24 cellular contexts compared by ENCODE assay signal in genomic region chr9:37508135-37508833, GRCh38. TPM values are rescaled to one million over a fixed set of nuclear protein-coding genes. Genes with fewer than 3 reads are reported as not detected.
A peak's percentile ranks its signal among the peaks of the same experiment; 100 is the strongest.
DNase-seq lines count a peak whose midpoint lies in the region; ATAC-seq and TF ChIP-seq lines count a peak whose summit lies in the region.
"Had no signal": no experiment of that assay in that cellular context is flagged by ENCODE, and none has a peak within 500 bp of the region (broad histone marks: within the 10 kb centered on the region; RNA-seq: fewer than 3 reads in every experiment).

No MANE protein-coding gene starts in this region.

- no peak overlapping the region for H3K9ac ChIP-seq in OCI-LY1 (ENCODE audit: low read length)
- H3K9ac ChIP-seq: GM23248, parathyroid adenoma had no signal

- CTCF ChIA-PET in Caco-2 (lab: Charles Lee) = interaction anchor here (1.4 kb wide), 1 partner anchor 23 kb away, joined by 3 read pairs; the partner anchor contains the start of gene POLR1E

- intact Hi-C loops in posterior vena cava (cut with DNase I) (no loop called here), Caco-2 (cut with micrococcal nuclease; ENCODE audit: unreplicated experiment) (no loop called here)

- no peak for DNase-seq in CD4-positive, CD25-positive, alpha-beta regulatory T cell
- DNase-seq in hepatocyte (ENCODE audit: low spot score) (peak; percentile 36), posterior vena cava (ENCODE audit: low spot score) (peak; percentile 56), NCI-H2029 (lab: John Stamatoyannopoulos, UW) (no peak), Caco-2 (no peak)
- no peak for DNase-seq in naive thymus-derived CD8-positive, alpha-beta T cell
- DNase-seq: activated CD4-positive, alpha-beta T cell treated with anti-CD3 and anti-CD28 coated beads, Interleukin-2, amount 50 U/mL, for 48 hours; activated naive CD4-positive, alpha-beta T cell treated with anti-CD3 and anti-CD28 coated beads, Interleukin-2, amount 10 ng/mL, durations not matched to agents 7 days and 5 days; colonic mucosa; DND-41; GM23248; heart right ventricle; Kasumi-1; NCI-H1092 treated with DMSO at 0.1 percent for 48 hours; NCI-H2107; NCI-H526; SHP77; substantia nigra had no signal

- no peaks in the 10 kb centered on the region for H3K9me2 ChIP-seq in OCI-LY1 (ENCODE audit: low read depth, low read length)
- H3K9me2 ChIP-seq in hepatocyte (replicated peaks; ENCODE audit: insufficient read depth) = no peaks in the 10 kb centered on the region

- no peak overlapping the region for H3K27ac ChIP-seq in CD4-positive, CD25-positive, alpha-beta regulatory T cell (ENCODE audit: insufficient read depth, low read length, poor library complexity, severe bottlenecking)
- peak overlapping the region; percentile 29 for H3K27ac ChIP-seq in OCI-LY1 (ENCODE audit: low read depth, low read length, poor library complexity, severe bottlenecking)
- peak overlapping the region; percentile 62 for H3K27ac ChIP-seq in hepatocyte
- H3K27ac ChIP-seq: colonic mucosa, GM23248, heart right ventricle, parathyroid adenoma, skin epidermis, vagina had no signal

- no peak overlapping the region for H3K4me3 Mint-ChIP-seq in CD4-positive, CD25-positive, alpha-beta regulatory T cell
- no peak overlapping the region for H3K4me3 Mint-ChIP-seq in Caco-2 (ENCODE audit: unreplicated experiment)
- H3K4me3 Mint-ChIP-seq in naive thymus-derived CD8-positive, alpha-beta T cell = no peak overlapping the region
- H3K4me3 Mint-ChIP-seq: activated naive CD4-positive, alpha-beta T cell treated with anti-CD3 and anti-CD28 coated beads, Interleukin-2, amount 10 ng/mL, durations not matched to agents 7 days and 5 days; T-helper 1 cell treated with Interleukin-12 subunit alpha and Interleukin-12 subunit beta and Interleukin-4 antibody, amounts not matched to agents 30 μg/mL and 1 μg/mL, for 36 hours had no signal

- TF ChIP-seq CTCF in OCI-LY1 (IDR thresholded peaks at IDR 0.05; ENCODE audit: low read length) (no peak), hepatocyte (IDR thresholded peaks at IDR 0.05; ENCODE audit: poor library complexity) (no peak), Caco-2 (IDR thresholded peaks at IDR 0.05; ENCODE audit: insufficient read depth in 1 of 2, low read depth in 1 of 2, low read length in 1 of 2, severe bottlenecking in 1 of 2, unreplicated experiment in 1 of 2) (no peak)

- no peaks in the 10 kb centered on the region for H3F3A ChIP-seq in OCI-LY1 (ENCODE audit: insufficient read depth, low read length)

- H3K36me3 Mint-ChIP-seq in CD4-positive, CD25-positive, alpha-beta regulatory T cell = peaks cover 12% of the 10 kb centered on the region
- H3K36me3 Mint-ChIP-seq in Caco-2 (ENCODE audit: insufficient read depth, unreplicated experiment) = peaks cover 13% of the 10 kb centered on the region
- H3K36me3 Mint-ChIP-seq in naive thymus-derived CD8-positive, alpha-beta T cell = peaks cover 0 to 45% (median under 1%) of the 10 kb centered on the region in 3 donors

- WGBS in hepatocyte (ENCODE audit: low lambda C conversion rate, missing lambda C conversion rate) = 90% methylated on average over 5 of the region's 5 CpGs

- no peak overlapping the region for H2AFZ ChIP-seq in OCI-LY1 (ENCODE audit: low read length)
- no peak overlapping the region for H2AFZ ChIP-seq in hepatocyte
- H2AFZ ChIP-seq: GM23248, parathyroid adenoma had no signal

- ATAC-seq in CD4-positive, CD25-positive, alpha-beta regulatory T cell (ENCODE audit: low read depth in 2 of 2) = no peak
- no peak for ATAC-seq in GM18520 (IDR thresholded peaks at IDR 0.05; ENCODE audit: unreplicated experiment)
- ATAC-seq in naive thymus-derived CD8-positive, alpha-beta T cell = no peak

- no peak overlapping the region for H3K4me3 ChIP-seq in CD4-positive, CD25-positive, alpha-beta regulatory T cell (ENCODE audit: low read depth, low read length)
- H3K4me3 ChIP-seq in OCI-LY1 (ENCODE audit: low read depth, low read length, poor library complexity, severe bottlenecking) = no peak overlapping the region
- H3K4me3 ChIP-seq in hepatocyte = no peak overlapping the region
- H3K4me3 ChIP-seq in Caco-2 (ENCODE audit: low read depth, low read length) = no peak overlapping the region
- H3K4me3 ChIP-seq: colonic mucosa, GM23248, heart right ventricle, skin epidermis, vagina had no signal

- no peaks in the 10 kb centered on the region for H3K4me1 ChIP-seq in CD4-positive, CD25-positive, alpha-beta regulatory T cell (ENCODE audit: control insufficient read depth, insufficient read depth, low read length, poor library complexity, severe bottlenecking)
- H3K4me1 ChIP-seq in OCI-LY1 (ENCODE audit: insufficient read depth, low read length, severe bottlenecking) (peaks cover 25% of the 10 kb centered on the region), hepatocyte (ENCODE audit: insufficient read depth) (no peaks in the 10 kb centered on the region), Caco-2 (no peaks in the 10 kb centered on the region)
- H3K4me1 ChIP-seq: colonic mucosa, heart right ventricle, parathyroid adenoma, vagina had no signal

- peak overlapping the region in 2 of 3 donors; percentile 31 to 71 for H3K27ac Mint-ChIP-seq in CD4-positive, CD25-positive, alpha-beta regulatory T cell
- no peak overlapping the region for H3K27ac Mint-ChIP-seq in Caco-2 (ENCODE audit: unreplicated experiment)
- H3K27ac Mint-ChIP-seq in naive thymus-derived CD8-positive, alpha-beta T cell = peak overlapping the region in 4 of 10 donors; percentile 19 to 78 (median 51)
- H3K27ac Mint-ChIP-seq: activated naive CD4-positive, alpha-beta T cell treated with anti-CD3 and anti-CD28 coated beads, Interleukin-2, amount 10 ng/mL, durations not matched to agents 7 days and 5 days; T-helper 1 cell treated with Interleukin-12 subunit alpha and Interleukin-12 subunit beta and Interleukin-4 antibody, amounts not matched to agents 30 μg/mL and 1 μg/mL, for 36 hours had no signal

- H3K9me3 Mint-ChIP-seq in CD4-positive, CD25-positive, alpha-beta regulatory T cell = no peaks in the 10 kb centered on the region
- H3K9me3 Mint-ChIP-seq in Caco-2 (ENCODE audit: unreplicated experiment) = no peaks in the 10 kb centered on the region
- no peaks in the 10 kb centered on the region for H3K9me3 Mint-ChIP-seq in naive thymus-derived CD8-positive, alpha-beta T cell
- H3K9me3 Mint-ChIP-seq: activated naive CD4-positive, alpha-beta T cell treated with anti-CD3 and anti-CD28 coated beads, Interleukin-2, amount 10 ng/mL, durations not matched to agents 7 days and 5 days; T-helper 1 cell treated with Interleukin-12 subunit alpha and Interleukin-12 subunit beta and Interleukin-4 antibody, amounts not matched to agents 30 μg/mL and 1 μg/mL, for 36 hours had no signal

- H3K27me3 Mint-ChIP-seq in CD4-positive, CD25-positive, alpha-beta regulatory T cell = no peaks in the 10 kb centered on the region
- H3K27me3 Mint-ChIP-seq in Caco-2 (ENCODE audit: insufficient read depth, unreplicated experiment) = no peaks in the 10 kb centered on the region
- no peaks in the 10 kb centered on the region for H3K27me3 Mint-ChIP-seq in naive thymus-derived CD8-positive, alpha-beta T cell
- H3K27me3 Mint-ChIP-seq: activated naive CD4-positive, alpha-beta T cell treated with anti-CD3 and anti-CD28 coated beads, Interleukin-2, amount 10 ng/mL, durations not matched to agents 7 days and 5 days had no signal

- no TSS peak for BruUV-seq in Caco-2 (replicated peaks; lab: Mats Ljungman, UMichigan)

- peaks cover 0 to 12% (median 7%) of the 10 kb centered on the region in 4 donors for H3K4me1 Mint-ChIP-seq in CD4-positive, CD25-positive, alpha-beta regulatory T cell
- H3K4me1 Mint-ChIP-seq in Caco-2 (ENCODE audit: low read depth, unreplicated experiment) = no peaks in the 10 kb centered on the region
- peaks cover 7 to 18% (median 10%) of the 10 kb centered on the region in 4 donors for H3K4me1 Mint-ChIP-seq in naive thymus-derived CD8-positive, alpha-beta T cell

- H3K4me2 ChIP-seq in OCI-LY1 (ENCODE audit: low read length) = no peak overlapping the region
- H3K4me2 ChIP-seq in hepatocyte = no peak overlapping the region

- H3K79me2 ChIP-seq in OCI-LY1 (ENCODE audit: insufficient read depth, low read length) (no peaks in the 10 kb centered on the region), hepatocyte (no peaks in the 10 kb centered on the region)
- H3K79me2 ChIP-seq: parathyroid adenoma had no signal

- no peaks in the 10 kb centered on the region for H3K27me3 ChIP-seq in CD4-positive, CD25-positive, alpha-beta regulatory T cell (ENCODE audit: control insufficient read depth, insufficient read depth, low read length)
- H3K27me3 ChIP-seq in OCI-LY1 (ENCODE audit: insufficient read depth, low read length) (no peaks in the 10 kb centered on the region), hepatocyte (no peaks in the 10 kb centered on the region), Caco-2 (replicated peaks; ENCODE audit: control insufficient read depth, insufficient read depth, low read length) (no peaks in the 10 kb centered on the region)
- H3K27me3 ChIP-seq: colonic mucosa, heart right ventricle, vagina had no signal

- no peaks in the 10 kb centered on the region for H4K20me1 ChIP-seq in OCI-LY1 (ENCODE audit: insufficient read depth, low read length)
- no peaks in the 10 kb centered on the region for H4K20me1 ChIP-seq in hepatocyte (ENCODE audit: insufficient read depth, poor library complexity, severe bottlenecking)

- H3K36me3 ChIP-seq in CD4-positive, CD25-positive, alpha-beta regulatory T cell (ENCODE audit: control insufficient read depth, insufficient read depth, low read length) = peaks cover 19% of the 10 kb centered on the region
- H3K36me3 ChIP-seq in OCI-LY1 (ENCODE audit: insufficient read depth, low read length) (peaks cover 64% of the 10 kb centered on the region), hepatocyte (replicated peaks; ENCODE audit: insufficient read depth, low read depth) (no peaks in the 10 kb centered on the region), Caco-2 (ENCODE audit: control insufficient read depth, insufficient read depth, low read length) (no peaks in the 10 kb centered on the region; the same call in 1 of the 2 replicates)
- H3K36me3 ChIP-seq: colonic mucosa had no signal

- H3K9me3 ChIP-seq in CD4-positive, CD25-positive, alpha-beta regulatory T cell (ENCODE audit: control insufficient read depth in 2 of 2, low read length in 2 of 2) = no peaks in the 10 kb centered on the region
- H3K9me3 ChIP-seq in OCI-LY1 (ENCODE audit: low read length) (no peaks in the 10 kb centered on the region), hepatocyte (ENCODE audit: low read depth) (no peaks in the 10 kb centered on the region), Caco-2 (no peaks in the 10 kb centered on the region)
- H3K9me3 ChIP-seq: colonic mucosa, heart right ventricle, vagina had no signal

- POLR2A ChIA-PET in Caco-2 (lab: Charles Lee) = no interaction called here
- POLR2A ChIA-PET in naive thymus-derived CD8-positive, alpha-beta T cell (lab: Charles Lee) = no interaction called here

RNA-seq across cellular contexts. Expression of gene POLR1E, which starts 22.5 kb away (rescaled TPM):
- 26.9 TPM for total RNA-seq in CD4-positive, CD25-positive, alpha-beta regulatory T cell
- 10 to 100 TPM; 11.2 to 18.3 (median 13.2) TPM for polyA plus RNA-seq in CD4-positive, CD25-positive, alpha-beta regulatory T cell
- total RNA-seq in hepatocyte (13.3 and 13.6 TPM in 2 replicates), posterior vena cava (10 to 100 TPM; 16.9 to 18.5 TPM), Caco-2 (2022) (30.1 and 33.4 TPM in 2 replicates)
- polyA plus RNA-seq in hepatocyte = 6.5 and 8.4 TPM in 2 replicates
- 10 to 100 TPM; 34.5 to 38.2 TPM for total RNA-seq in naive thymus-derived CD8-positive, alpha-beta T cell
- 10 to 100 TPM; 13.3 to 21.2 (median 17.4) TPM for polyA plus RNA-seq in naive thymus-derived CD8-positive, alpha-beta T cell

RNA-seq across cellular contexts. Expression of gene ZBTB5, which starts 43.0 kb away (rescaled TPM):
- 13.5 TPM for total RNA-seq in CD4-positive, CD25-positive, alpha-beta regulatory T cell
- polyA plus RNA-seq in CD4-positive, CD25-positive, alpha-beta regulatory T cell = 1 to 10 TPM in 2 of 4 donors, under 1 TPM in 2; 0.22 to 1.6 (median 1.2) TPM
- total RNA-seq in hepatocyte (16.1 and 21.8 TPM in 2 replicates), posterior vena cava (1 to 10 TPM; 6.9 to 7.4 TPM), Caco-2 (2022) (12.5 and 13.2 TPM in 2 replicates)
- 3.8 and 4.3 TPM in 2 replicates for polyA plus RNA-seq in hepatocyte
- total RNA-seq in naive thymus-derived CD8-positive, alpha-beta T cell = 10 to 100 TPM; 12.9 to 13.2 TPM
- polyA plus RNA-seq in naive thymus-derived CD8-positive, alpha-beta T cell = under 1 TPM; 0.50 to 0.83 (median 0.64) TPM

Comparison
In these comparisons a context has a peak if more than half of its experiments do, and no peak if none do; other contexts are left out.
1. DNase-seq: peak in hepatocyte (single experiment) and posterior vena cava (single experiment); none in CD4-positive, CD25-positive, alpha-beta regulatory T cell (0 of 3), NCI-H2029 (single experiment), Caco-2 (0 of 2) and naive thymus-derived CD8-positive, alpha-beta T cell (0 of 10).